In genomic region chrX:80747832-80748231, GRCh38 we compare ENCODE assay signal across 3 cellular contexts.
TF ChIP-seq lines count a peak whose summit lies in the region.

No MANE protein-coding gene starts in this region.

TF ChIP-seq in A549, 52 proteins besides CTCF, POLR2A, EP300 and RAD21 (continues in another document):
- TF ChIP-seq MAX (IDR thresholded peaks at IDR 0.05) (no peak), HES2 (IDR thresholded peaks at IDR 0.05) (no peak), RNF2 (IDR thresholded peaks at IDR 0.05; ENCODE audit: borderline replicate concordance, low read depth) (no peak), FOSL2 (IDR thresholded peaks at IDR 0.05) (no peak), FOSL2 (CRISPR knock-in tag; IDR thresholded peaks at IDR 0.05) (no peak), EHF (CRISPR knock-in tag; IDR thresholded peaks at IDR 0.05) (no peak), HMGXB4 (CRISPR knock-in tag; IDR thresholded peaks at IDR 0.05; ENCODE audit: borderline replicate concordance) (no peak), ELK1 (IDR thresholded peaks at IDR 0.05; ENCODE audit: low read depth, low read length) (no peak), E2F6 (IDR thresholded peaks at IDR 0.05; ENCODE audit: borderline replicate concordance, low read depth) (no peak), SMC3 (IDR thresholded peaks at IDR 0.05) (no peak), HDAC2 (IDR thresholded peaks at IDR 0.05) (no peak), NFE2L2 (conservative IDR thresholded peaks at IDR 0.05; ENCODE audit: low read length) (no peak), GATA3 (IDR thresholded peaks at IDR 0.05; ENCODE audit: borderline replicate concordance) (no peak), BHLHE40 (IDR thresholded peaks at IDR 0.05; ENCODE audit: low read depth, low read length) (no peak), PBX3 (IDR thresholded peaks at IDR 0.05) (no peak), ZC3H11A (IDR thresholded peaks at IDR 0.05) (no peak), POLR2AphosphoS2 (conservative IDR thresholded peaks at IDR 0.05; ENCODE audit: low read length) (no peak), CBX8 (IDR thresholded peaks at IDR 0.05) (no peak), RFX5 (IDR thresholded peaks at IDR 0.05) (no peak), EHMT2 (IDR thresholded peaks at IDR 0.05; ENCODE audit: low read depth) (no peak)

TF ChIP-seq in IMR-90, 13 proteins besides CTCF, POLR2A, EP300 and RAD21:
- TF ChIP-seq RFX5 (IDR thresholded peaks at IDR 0.05; ENCODE audit: low read depth, low read length) (no peak), MAFK (IDR thresholded peaks at IDR 0.05; ENCODE audit: low read depth, low read length) (no peak), ELK1 (IDR thresholded peaks at IDR 0.05; ENCODE audit: borderline replicate concordance, low read depth, low read length) (no peak), FOS (IDR thresholded peaks at IDR 0.05; ENCODE audit: low read depth, low read length) (no peak), USF2 (IDR thresholded peaks at IDR 0.05; ENCODE audit: low read depth, low read length) (no peak), MXI1 (IDR thresholded peaks at IDR 0.05; ENCODE audit: borderline replicate concordance, low read depth, low read length) (no peak), SMC3 (IDR thresholded peaks at IDR 0.05; ENCODE audit: low read depth, low read length) (no peak), MAZ (IDR thresholded peaks at IDR 0.05; ENCODE audit: borderline replicate concordance, low read depth, low read length) (no peak), BHLHE40 (IDR thresholded peaks at IDR 0.05; ENCODE audit: low read depth, low read length) (no peak)
TF ChIP-seq in IMR-90: peak in this region for 0.

TF ChIP-seq in GM23338, 12 proteins besides CTCF, POLR2A, EP300 and RAD21 (continued from another document):
- TF ChIP-seq NANOG (IDR thresholded peaks at IDR 0.05; ENCODE audit: borderline replicate concordance) = no peak
- TF ChIP-seq ZNF462 (CRISPR knock-in tag; IDR thresholded peaks at IDR 0.05) = no peak
- no peak for TF ChIP-seq ETS1 (IDR thresholded peaks at IDR 0.05)
- TF ChIP-seq EZH2 (IDR thresholded peaks at IDR 0.05; ENCODE audit: low read depth, unreplicated experiment) = no peak
- no peak for TF ChIP-seq ZNF331 (CRISPR knock-in tag; IDR thresholded peaks at IDR 0.05; ENCODE audit: low read depth)
- TF ChIP-seq POLR2AphosphoS5 (IDR thresholded peaks at IDR 0.05; ENCODE audit: low read depth) = no peak
- TF ChIP-seq REST (IDR thresholded peaks at IDR 0.05; ENCODE audit: unreplicated experiment) = no peak
- TF ChIP-seq ZNF114 (CRISPR knock-in tag; IDR thresholded peaks at IDR 0.05) = no peak
- TF ChIP-seq STAT1 (IDR thresholded peaks at IDR 0.05; ENCODE audit: unreplicated experiment) = no peak
